13 cellular contexts compared by ENCODE assay signal in genomic region chr5:52710310-52710971, GRCh38.
DNase-seq lines count a peak whose midpoint lies in the region; ATAC-seq and TF ChIP-seq lines count a peak whose summit lies in the region.
"Had no signal": no experiment of that assay in that cellular context is flagged by ENCODE, and none has a peak within 500 bp of the region (broad histone marks: within the 10 kb centered on the region; RNA-seq: fewer than 3 reads in every experiment).

No MANE protein-coding gene starts in this region.

- no peaks in the 10 kb centered on the region for H3K36me3 ChIP-seq in left ventricle myocardium inferior
- H3K36me3 ChIP-seq in colonic mucosa, result no peaks in the 10 kb centered on the region

- H3K9me3 ChIP-seq in left ventricle myocardium inferior (replicated peaks) (no peaks in the 10 kb centered on the region), colonic mucosa (no peaks in the 10 kb centered on the region)

- peaks cover 49% of the 10 kb centered on the region for H3K4me1 ChIP-seq in left ventricle myocardium inferior
- H3K4me1 ChIP-seq in colonic mucosa, result no peaks in the 10 kb centered on the region

- H3K27me3 ChIP-seq in left ventricle myocardium inferior (ENCODE audit: low read depth) (no peaks in the 10 kb centered on the region), colonic mucosa (no peaks in the 10 kb centered on the region)

- no peak overlapping the region for H3K9ac ChIP-seq in colonic mucosa (ENCODE audit: low read depth in 2 of 2, low read length in 2 of 2)

- intact Hi-C loops in left ventricle myocardium inferior (cut with micrococcal nuclease), result no loop called here
- intact Hi-C loops in Right ventricle myocardium superior (cut with DNase I), result no loop called here
- intact Hi-C loops in colonic mucosa (cut with DNase I), result no loop called here

- peak overlapping the region; percentile 74 for H3K27ac ChIP-seq in left ventricle myocardium inferior (replicated peaks)
- peak overlapping the region; percentile 26 for H3K27ac ChIP-seq in colonic mucosa

- DNase-seq in left ventricle myocardium inferior, result no peak
- DNase-seq in Right ventricle myocardium superior, result no peak
- DNase-seq in colonic mucosa, result no peak
- no peak for DNase-seq in SHP77 treated with DMSO at 0.1 percent for 48 hours (lab: John Stamatoyannopoulos, UW)
- DNase-seq in COLO668 (lab: John Stamatoyannopoulos, UW; ENCODE audit: unreplicated experiment), result no peak
- no peak for DNase-seq in NCI-H1092 (lab: John Stamatoyannopoulos, UW)
- DNase-seq: ACHN; activated CD4-positive, CD25-positive, alpha-beta regulatory T cell; activated naive CD4-positive, alpha-beta T cell treated with anti-CD3 and anti-CD28 coated beads, Interleukin-2, amount 50 U/mL, for 16 hours; DMS79 treated with DMSO at 0.1 percent for 48 hours; NCI-H2107 had no signal

- TF ChIP-seq CTCF in left ventricle myocardium inferior (IDR thresholded peaks at IDR 0.05; ENCODE audit: borderline replicate concordance) (no peak), colonic mucosa (IDR thresholded peaks at IDR 0.05) (no peak)

- H3K4me3 ChIP-seq in left ventricle myocardium inferior, result no peak overlapping the region
- no peak overlapping the region for H3K4me3 ChIP-seq in colonic mucosa

- no peak for ATAC-seq in Right ventricle myocardium superior (ENCODE audit: poor library complexity)
- ATAC-seq in HG03432 (IDR thresholded peaks at IDR 0.05; ENCODE audit: unreplicated experiment), result peak; percentile 46
- ATAC-seq in GM21723 (IDR thresholded peaks at IDR 0.05; ENCODE audit: unreplicated experiment), result no peak
